ENCODE assay signal across 28 cellular contexts in the genomic region with DNA sequence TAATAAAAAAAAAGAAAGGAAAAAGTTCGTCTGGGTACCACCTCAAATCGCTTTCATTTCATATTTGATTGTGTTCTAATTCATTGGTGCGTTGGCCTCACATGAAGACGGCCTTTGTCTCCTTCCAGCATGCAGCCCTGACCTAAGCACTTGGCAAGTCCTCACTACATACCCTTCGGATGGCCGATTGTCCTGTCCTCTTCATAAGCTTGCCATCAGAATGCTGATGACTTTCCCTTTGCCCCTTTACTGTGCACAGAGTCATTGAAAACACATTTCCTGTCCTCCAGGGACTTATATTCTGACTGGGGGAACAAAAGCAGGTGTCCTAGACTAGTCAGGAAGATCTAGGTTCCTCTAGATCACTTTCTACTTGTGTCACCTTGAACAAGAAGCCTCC. TPM values are rescaled to one million over a fixed set of nuclear protein-coding genes. Genes with fewer than 3 reads are reported as not detected.
"Had no signal": no experiment of that assay in that cellular context is flagged by ENCODE, and none has a peak within 500 bp of the region (broad histone marks: within the 10 kb centered on the region; RNA-seq: fewer than 3 reads in every experiment).

No MANE protein-coding gene starts in this region.

- H3K27me3 ChIP-seq: ascending aorta, cardiac muscle cell had no signal

- ATAC-seq: activated CD8-positive, alpha-beta T cell treated with anti-CD3 and anti-CD28 coated beads for 36 hours; activated naive CD8-positive, alpha-beta T cell treated with anti-CD3 and anti-CD28 coated beads, Interleukin-2, amount 50 U/mL, for 24 hours; activated T-cell treated with anti-CD3 and anti-CD28 coated beads, Interleukin-2, amount 50 U/mL, for 4 hours; activated T-cell treated with anti-CD3 and anti-CD28 coated beads, Interleukin-2, amount 50 U/mL, for 72 hours; T-cell had no signal

- H3K36me3 ChIP-seq: ascending aorta, cardiac muscle cell had no signal

- H3K4me1 ChIP-seq: ascending aorta had no signal

- H3K9me3 ChIP-seq: ascending aorta had no signal

- H3K27ac ChIP-seq: ascending aorta, cardiac muscle cell, VCaP had no signal

- FAIRE-seq: bronchial epithelial cell, TTC549 had no signal

- DNase-seq: activated B cell treated with CpG ODN at 0.5 μM for 24 hours; activated CD4-positive, alpha-beta memory T cell treated with anti-CD3 and anti-CD28 coated beads for 36 hours; activated CD4-positive, alpha-beta T cell treated with anti-CD3 and anti-CD28 coated beads for 4 hours; activated CD4-positive, alpha-beta T cell treated with anti-CD3 and anti-CD28 coated beads, Interleukin-2, amount 10 ng/mL, durations not matched to agents 24 days and 14 days; activated CD4-positive, alpha-beta T cell treated with anti-CD3 and anti-CD28 coated beads, Interleukin-2, amount 50 U/mL, for 1 hour; activated CD4-positive, alpha-beta T cell treated with anti-CD3 and anti-CD28 coated beads, Interleukin-2, amount 50 U/mL, for 4 hours; activated CD4-positive, CD25-positive, alpha-beta regulatory T cell treated with anti-CD3 and anti-CD28 coated beads, Interleukin-2, amount 50 U/mL, for 72 hours; activated CD8-positive, alpha-beta memory T cell treated with anti-CD3 and anti-CD28 coated beads, Interleukin-2, amount 50 U/mL, for 4 hours; activated CD8-positive, alpha-beta T cell treated with anti-CD3 and anti-CD28 coated beads for 36 hours; activated effector memory CD4-positive, alpha-beta T cell treated with Interleukin-2 at 50 U/mL for 16 hours; activated gamma-delta T cell; activated naive CD4-positive, alpha-beta T cell treated with anti-CD3 and anti-CD28 coated beads, Interleukin-2, amount 10 ng/mL, durations not matched to agents 7 days and 5 days; activated naive CD4-positive, alpha-beta T cell treated with Interleukin-2 at 50 U/mL for 16 hours; activated naive CD8-positive, alpha-beta T cell treated with anti-CD3 and anti-CD28 coated beads, Interleukin-2, amount 10 ng/mL, durations not matched to agents 7 days and 5 days; activated naive CD8-positive, alpha-beta T cell treated with anti-CD3 and anti-CD28 coated beads, Interleukin-2, amount 50 U/mL, for 24 hours; activated T-cell treated with anti-CD3 and anti-CD28 coated beads for 4 hours; activated T-cell treated with anti-CD3 and anti-CD28 coated beads, Interleukin-2, amount 50 U/mL, for 1 hour; activated T-cell treated with anti-CD3 and anti-CD28 coated beads, Interleukin-2, amount 50 U/mL, for 4 hours; activated T-cell treated with anti-CD3 and anti-CD28 coated beads, Interleukin-2, amount 50 U/mL, for 72 hours; anterior cingulate cortex; T-cell; T-helper 2 cell; T-helper 9 cell had no signal

- H3K4me3 ChIP-seq: ascending aorta, cardiac muscle cell had no signal

RNA-seq across cellular contexts. Expression of a gene that starts 43.0 kb away (rescaled TPM):
- total RNA-seq: bronchial epithelial cell had no signal
